ENCODE assay signal across 23 cellular contexts in genomic region chr11:113697798-113698407, GRCh38. TPM values are rescaled to one million over a fixed set of nuclear protein-coding genes. Genes with fewer than 3 reads are reported as not detected.
"Had no signal": no experiment of that assay in that cellular context is flagged by ENCODE, and none has a peak within 500 bp of the region (broad histone marks: within the 10 kb centered on the region; RNA-seq: fewer than 3 reads in every experiment).

No MANE protein-coding gene starts in this region.

- DNase-seq: activated CD4-positive, CD25-positive, alpha-beta regulatory T cell treated with anti-CD3 and anti-CD28 coated beads, Interleukin-2, amount 50 U/mL, for 72 hours; activated naive CD4-positive, alpha-beta T cell treated with Interleukin-2 at 50 U/mL for 16 hours; activated naive CD8-positive, alpha-beta T cell treated with anti-CD3 and anti-CD28 coated beads, Interleukin-2, amount 50 U/mL, for 24 hours; caudate nucleus; glutamatergic neuron; kidney glomerular epithelial cell; left ventricle myocardium superior; mesendoderm; nucleus accumbens; right cardiac atrium; small intestine; stimulated activated CD4-positive, alpha-beta T cell treated with anti-CD3 and anti-CD28 coated beads, Interleukin-4, amount 100 ng/mL, for 4 hours; stimulated activated CD8-positive, alpha-beta memory T cell treated with anti-CD3 and anti-CD28 coated beads, Interleukin-4, amount 100 ng/mL, for 48 hours; stimulated activated naive CD4-positive, alpha-beta T cell treated with Interleukin-2 at 50 U/mL for 16 hours; substantia nigra; T-helper 2 cell; transverse colon had no signal

- H3K36me3 Mint-ChIP-seq: natural killer cell treated with Interleukin-12 subunit alpha and Interleukin-12 subunit beta and Interleukin-15 and Interleukin-18, amount 100 ng/mL, for 72 hours had no signal

- H3K4me3 Mint-ChIP-seq: activated naive CD8-positive, alpha-beta T cell treated with anti-CD3 and anti-CD28 coated beads, Interleukin-2, amount 50 U/mL, for 24 hours; activated T-helper 1 cell treated with anti-CD3 and anti-CD28 coated beads, Interleukin-12 subunit alpha, Interleukin-12 subunit beta, Interleukin-2, Interleukin-4 antibody, amounts not matched to agents 30 ng/mL and 10 ng/mL and 1 ng/mL, durations not matched to agents 14 hours and 24 hours and 36 hours; natural killer cell treated with Interleukin-12 subunit alpha and Interleukin-12 subunit beta and Interleukin-15 and Interleukin-18, amount 100 ng/mL, for 72 hours had no signal

- H3K4me1 Mint-ChIP-seq: activated naive CD8-positive, alpha-beta T cell treated with anti-CD3 and anti-CD28 coated beads, Interleukin-2, amount 50 U/mL, for 24 hours had no signal

- ATAC-seq: activated naive CD8-positive, alpha-beta T cell treated with anti-CD3 and anti-CD28 coated beads, Interleukin-2, amount 50 U/mL, for 24 hours; natural killer cell treated with Interleukin-12 subunit alpha and Interleukin-12 subunit beta and Interleukin-15 and Interleukin-18, amount 100 ng/mL, for 72 hours; right cardiac atrium had no signal

- H3K9me3 Mint-ChIP-seq: activated naive CD8-positive, alpha-beta T cell treated with anti-CD3 and anti-CD28 coated beads, Interleukin-2, amount 50 U/mL, for 24 hours; natural killer cell treated with Interleukin-12 subunit alpha and Interleukin-12 subunit beta and Interleukin-15 and Interleukin-18, amount 100 ng/mL, for 72 hours had no signal

- H3K27ac Mint-ChIP-seq: activated naive CD8-positive, alpha-beta T cell treated with anti-CD3 and anti-CD28 coated beads, Interleukin-2, amount 50 U/mL, for 24 hours; activated T-helper 1 cell treated with anti-CD3 and anti-CD28 coated beads, Interleukin-12 subunit alpha, Interleukin-12 subunit beta, Interleukin-2, Interleukin-4 antibody, amounts not matched to agents 30 ng/mL and 10 ng/mL and 1 ng/mL, durations not matched to agents 14 hours and 24 hours and 36 hours; natural killer cell treated with Interleukin-12 subunit alpha and Interleukin-12 subunit beta and Interleukin-15 and Interleukin-18, amount 100 ng/mL, for 72 hours; progenitor cell of endocrine pancreas had no signal

- H3K27me3 ChIP-seq: transverse colon, vagina had no signal

- H3K9me3 ChIP-seq: transverse colon, vagina had no signal

- H3K27ac ChIP-seq: transverse colon, vagina had no signal

- H3K4me1 ChIP-seq: transverse colon, vagina had no signal

- FAIRE-seq: colon, endometrium, small intestine had no signal

- H3K4me3 ChIP-seq: transverse colon, vagina had no signal

- H3K27me3 Mint-ChIP-seq: activated naive CD8-positive, alpha-beta T cell treated with anti-CD3 and anti-CD28 coated beads, Interleukin-2, amount 50 U/mL, for 24 hours; natural killer cell treated with Interleukin-12 subunit alpha and Interleukin-12 subunit beta and Interleukin-15 and Interleukin-18, amount 100 ng/mL, for 72 hours; progenitor cell of endocrine pancreas had no signal

- H3K36me3 ChIP-seq: transverse colon, vagina had no signal

RNA-seq across cellular contexts. Expression of gene TMPRSS5, which starts 8.2 kb away (rescaled TPM):
- total RNA-seq: vagina had no signal
